ENCODE assay signal across 8 cellular contexts in the genomic region with DNA sequence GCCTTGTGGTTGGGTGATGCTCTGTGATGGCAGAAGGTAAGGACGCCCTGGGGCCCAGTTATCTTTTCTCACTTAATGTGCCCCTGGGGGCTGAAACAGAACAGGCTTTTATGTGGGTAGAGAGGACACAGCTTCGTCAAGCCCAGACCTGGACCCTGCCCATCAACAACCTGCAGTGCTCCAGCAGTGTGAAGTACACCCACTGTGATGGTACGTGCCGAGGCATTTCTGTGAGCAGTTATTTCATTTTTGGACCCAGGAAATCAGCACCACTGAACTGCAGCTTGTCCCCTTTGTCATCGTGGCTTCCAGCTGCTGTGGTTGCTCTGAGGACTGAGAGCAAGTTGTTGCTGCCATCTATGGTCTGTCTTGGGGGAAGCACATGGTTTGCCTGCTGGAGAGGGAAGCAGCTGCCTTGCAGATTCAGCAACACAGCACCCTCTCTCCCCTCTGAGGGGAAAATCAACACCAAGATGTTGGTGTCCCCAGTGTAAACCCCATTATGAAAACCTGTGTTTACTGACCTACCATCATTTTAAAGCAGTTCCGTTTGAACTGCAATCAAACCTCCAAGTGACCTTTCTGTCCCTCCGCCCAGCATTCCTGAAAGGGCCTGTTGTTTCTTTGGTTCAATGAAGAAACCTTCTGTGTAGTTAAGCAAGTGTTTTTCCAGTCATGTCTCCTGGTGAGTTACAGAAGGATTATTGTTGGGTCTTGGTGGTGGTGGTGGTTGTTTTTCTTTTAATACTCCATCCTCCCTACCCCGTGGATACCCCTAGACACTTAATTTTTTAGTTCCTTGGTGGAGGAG.
DNase-seq lines count a peak whose midpoint lies in the region; ATAC-seq, FAIRE-seq and TF ChIP-seq lines count a peak whose summit lies in the region.

No MANE protein-coding gene starts in this region.

- no peaks in the 10 kb centered on the region for H3K9me3 ChIP-seq in HAP-1
- no peaks in the 10 kb centered on the region for H3K9me3 ChIP-seq in MG63
- no peaks in the 10 kb centered on the region for H3K9me3 ChIP-seq in pancreas
- H3K9me3 ChIP-seq in upper lobe of left lung: no peaks in the 10 kb centered on the region

- peak; percentile 84 to 98 (median 97) for ATAC-seq in pancreas
- peak; percentile 75 to 92 for ATAC-seq in upper lobe of left lung (ENCODE audit: low FRiP score in 2 of 2)

- in situ Hi-C loops in HAP-1 (cut with MboI; ENCODE audit: low sequenced_read_pairs): loop anchor here (5.0 to 25.0 kb wide), 2 partner anchors 295 to 525 kb away; no protein-coding TSS in a partner anchor

- no peaks in the 10 kb centered on the region for H3K27me3 ChIP-seq in HAP-1 (ENCODE audit: low read depth)
- H3K27me3 ChIP-seq in MG63: no peaks in the 10 kb centered on the region
- H3K27me3 ChIP-seq in pancreas: no peaks in the 10 kb centered on the region
- H3K27me3 ChIP-seq in upper lobe of left lung: no peaks in the 10 kb centered on the region

- TF ChIP-seq EP300 in upper lobe of left lung (IDR thresholded peaks at IDR 0.05): no peak

- 42 to 44% methylated on average over 8 of the region's 8 CpGs for WGBS in pancreas, 2 donors
- 55 to 60% methylated on average over 8 of the region's 8 CpGs for WGBS in upper lobe of left lung, 2 donors

- intact Hi-C loops in pancreas (cut with DNase I): loop anchor here in 1 of 3 donors (10.0 kb wide), 1 partner anchor 297 kb away; no protein-coding TSS in a partner anchor

- FAIRE-seq in pancreas (lab: Jason Lieb, UNC): no peak

- DNase-seq in GM03348 (ENCODE audit: low spot score) (peak; percentile 89), HAP-1 (ENCODE audit: low spot score in 2 of 2) (peak; percentile 62 to 71), MG63 (peak; percentile 47), SHP77 (lab: John Stamatoyannopoulos, UW) (peak; percentile 84 to 85), germinal center (ENCODE audit: low spot score) (peak; percentile 85), pancreas (peak in 4 of 6 donors; percentile 53 to 76 (median 67)), upper lobe of left lung (peak in 1 of 2 donors; percentile 52)
- peak; percentile 38 for DNase-seq in activated gamma-delta T cell treated with anti-CD3 and anti-CD28 coated beads, Interleukin-2, amount 50 U/mL, for 16 hours (ENCODE audit: low read depth)

- H3K4me1 ChIP-seq in HAP-1 (peaks cover 9% of the 10 kb centered on the region), pancreas (peaks cover 0 to 17% (median 0%) of the 10 kb centered on the region in 3 donors), upper lobe of left lung (peaks cover 0 to 27% (median 20%) of the 10 kb centered on the region in 4 donors)

- H3K36me3 ChIP-seq in HAP-1 (replicated peaks) (no peaks in the 10 kb centered on the region), MG63 (no peaks in the 10 kb centered on the region), pancreas (no peaks in the 10 kb centered on the region), upper lobe of left lung (peaks cover 0 to 6% (median 0%) of the 10 kb centered on the region in 4 donors)

- TF ChIP-seq POLR2A in upper lobe of left lung (IDR thresholded peaks at IDR 0.05): no peak

- no peak overlapping the region for H3K4me3 ChIP-seq in HAP-1
- no peak overlapping the region for H3K4me3 ChIP-seq in MG63
- no peak overlapping the region for H3K4me3 ChIP-seq in pancreas
- H3K4me3 ChIP-seq in upper lobe of left lung: no peak overlapping the region

- peak overlapping the region; percentile 15 to 51 (median 38) for H3K27ac ChIP-seq in pancreas
- H3K27ac ChIP-seq in upper lobe of left lung: no peak overlapping the region

- peak in 3 of 4 donors; percentile 29 to 43 (median 38) for TF ChIP-seq CTCF in pancreas (IDR thresholded peaks at IDR 0.05)
- TF ChIP-seq CTCF in upper lobe of left lung (IDR thresholded peaks at IDR 0.05): peak; percentile 50 to 67 (median 58)

Comparison
In these comparisons a context has a peak if more than half of its experiments do, and no peak if none do; other contexts are left out.
1. H3K27ac ChIP-seq: peak in pancreas (4 of 4); none in upper lobe of left lung (0 of 4).